ENCODE assay signal across 9 cellular contexts in the genomic region with DNA sequence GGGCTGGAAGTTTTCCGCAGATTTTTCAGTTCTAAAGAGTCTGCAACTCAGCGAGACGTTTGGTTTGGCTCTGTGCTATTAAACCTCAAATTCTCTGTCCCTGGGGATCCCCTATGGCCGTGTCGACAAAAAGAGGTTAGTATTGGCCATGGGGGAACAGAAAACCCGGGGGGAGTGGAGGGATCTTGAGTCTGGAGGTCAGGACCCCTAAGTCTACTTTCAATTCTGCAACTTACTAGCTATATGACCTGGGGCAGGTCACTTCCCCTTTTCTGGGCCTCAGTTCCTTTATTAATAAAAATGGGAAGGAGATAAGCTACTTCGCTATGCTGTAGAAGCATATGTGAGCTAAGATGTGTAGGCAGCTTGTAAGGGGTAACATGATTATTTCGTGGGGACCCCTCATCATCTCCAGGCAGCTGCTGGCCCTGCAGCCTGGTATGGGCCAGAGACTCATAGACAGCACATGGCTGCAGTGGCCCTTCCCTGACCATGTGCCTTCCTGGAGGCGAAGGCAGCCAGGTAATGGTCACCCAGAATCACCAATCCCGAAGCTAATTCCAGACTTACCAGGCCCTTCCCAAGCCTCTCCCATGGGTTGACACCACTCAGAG. TPM values are rescaled to one million over a fixed set of nuclear protein-coding genes. Genes with fewer than 3 reads are reported as not detected.
DNase-seq lines count a peak whose midpoint lies in the region; ATAC-seq lines count a peak whose summit lies in the region.
"Had no signal": no experiment of that assay in that cellular context is flagged by ENCODE, and none has a peak within 500 bp of the region (broad histone marks: within the 10 kb centered on the region; RNA-seq: fewer than 3 reads in every experiment).

No MANE protein-coding gene starts in this region.

- no peaks in the 10 kb centered on the region for H3K9me3 ChIP-seq in skeletal muscle tissue (ENCODE audit: control insufficient read depth in 3 of 3, low read length in 3 of 3)

- H3K27me3 ChIP-seq in skeletal muscle tissue (ENCODE audit: control insufficient read depth in 3 of 3, insufficient read depth in 3 of 3, low read length in 3 of 3) = no peaks in the 10 kb centered on the region

- ATAC-seq in GM19035 (IDR thresholded peaks at IDR 0.05; ENCODE audit: unreplicated experiment) = peak; percentile 42
- ATAC-seq in HG02885 (IDR thresholded peaks at IDR 0.05; ENCODE audit: poor library complexity, unreplicated experiment) = peak; percentile 48

- no peak overlapping the region for H3K4me3 ChIP-seq in skeletal muscle tissue (ENCODE audit: low read length in 3 of 3)

- peaks cover 96 to 99% (median 98%) of the 10 kb centered on the region in 3 donors for H3K4me1 ChIP-seq in skeletal muscle tissue (ENCODE audit: control insufficient read depth in 3 of 3, insufficient read depth in 3 of 3, low read length in 3 of 3)

- peak overlapping the region; percentile 61 for H3K27ac ChIP-seq in skeletal muscle tissue (ENCODE audit: low read depth, low read length)

- H3K9ac ChIP-seq in skeletal muscle tissue (ENCODE audit: low read depth in 1 of 3, low read length in 3 of 3) = no peak overlapping the region

- peaks cover 18 to 44% (median 40%) of the 10 kb centered on the region in 3 donors for H3K36me3 ChIP-seq in skeletal muscle tissue (ENCODE audit: control insufficient read depth in 3 of 3, insufficient read depth in 3 of 3, low read length in 3 of 3)

- DNase-seq in NOMO-1 treated with DMSO at 0.1 percent for 48 hours (lab: John Stamatoyannopoulos, UW; ENCODE audit: unreplicated experiment) (peak; percentile 91), NCI-H345 treated with DMSO at 0.1 percent for 48 hours (lab: John Stamatoyannopoulos, UW; ENCODE audit: unreplicated experiment) (no peak), NCI-H1105 treated with DMSO at 0.1 percent for 48 hours (lab: John Stamatoyannopoulos, UW) (no peak)
- no peak for DNase-seq in stimulated activated CD4-positive, alpha-beta T cell treated with anti-CD3 and anti-CD28 coated beads, Interleukin-12 subunit alpha, Interleukin-12 subunit beta, amount 100 ng/mL, for 4 hours
- DNase-seq in effector CD8-positive, alpha-beta T cell (lab: John Stamatoyannopoulos, UW) = no peak

RNA-seq across cellular contexts. Expression of gene ASB2, which starts 8.6 kb away (rescaled TPM):
- total RNA-seq in skeletal muscle tissue = 16.2 TPM
- total RNA-seq: NCI-H460 had no signal

RNA-seq across cellular contexts. Expression of gene CCDC197, which starts 29.4 kb away (rescaled TPM):
- not detected for total RNA-seq in skeletal muscle tissue
- total RNA-seq: NCI-H460 had no signal

RNA-seq across cellular contexts. Expression of gene FAM181A, which starts 40.6 kb away (rescaled TPM):
- not detected for total RNA-seq in skeletal muscle tissue
- total RNA-seq: NCI-H460 had no signal

RNA-seq across cellular contexts. Expression of gene OTUB2, which starts 58.4 kb away (rescaled TPM):
- total RNA-seq in skeletal muscle tissue = 1.0 TPM
